ENCODE assay signal across 8 cellular contexts in genomic region chr5:132813599-132814440, GRCh38. TPM values are rescaled to one million over a fixed set of nuclear protein-coding genes. Genes with fewer than 3 reads are reported as not detected.
A peak's percentile ranks its signal among the peaks of the same experiment; 100 is the strongest.
DNase-seq lines count a peak whose midpoint lies in the region; ATAC-seq and TF ChIP-seq lines count a peak whose summit lies in the region.

No MANE protein-coding gene starts in this region.

- peak; percentile 56 for ATAC-seq in activated naive CD8-positive, alpha-beta T cell treated with anti-CD3 and anti-CD28 coated beads, Interleukin-2, amount 50 U/mL, for 24 hours
- ATAC-seq in GM21367 (IDR thresholded peaks at IDR 0.05; ENCODE audit: unreplicated experiment), result no peak

- no peaks in the 10 kb centered on the region for H3K9me3 Mint-ChIP-seq in activated naive CD8-positive, alpha-beta T cell treated with anti-CD3 and anti-CD28 coated beads, Interleukin-2, amount 50 U/mL, for 24 hours

- H3K36me3 ChIP-seq in BLaER1 treated with 17β-estradiol and CSF1 and Interleukin-3, amounts not matched to agents 10 nM and 100 nM, result no peaks in the 10 kb centered on the region
- no peaks in the 10 kb centered on the region for H3K36me3 ChIP-seq in spleen

- POLR2A ChIA-PET in HEK293T (lab: Yijun Ruan, JAX), result interaction anchor here (1.2 kb wide), 2 partner anchors 13 to 77 kb away, joined by 4 to 5 read pairs; partner anchors contain the start of gene KIF3A

- H3K4me3 ChIP-seq in BLaER1 treated with 17β-estradiol and CSF1 and Interleukin-3, amounts not matched to agents 10 nM and 100 nM, result peak overlapping the region; percentile 54 to 71 (median 60)
- H3K4me3 ChIP-seq in iPS-18c (ENCODE audit: insufficient read depth, low read depth, low read length) (peak overlapping the region; percentile 36; the same call in 1 of the 2 replicates), spleen (peak overlapping the region in 7 of 8 donors; percentile 22 to 65 (median 34))

- no peak overlapping the region for H3K4me3 Mint-ChIP-seq in activated naive CD8-positive, alpha-beta T cell treated with anti-CD3 and anti-CD28 coated beads, Interleukin-2, amount 50 U/mL, for 24 hours

- peak overlapping the region in 10 of 11 experiments; percentile 1 to 74 (median 40); a peak in 16 of 22 replicates for H3K9ac ChIP-seq in BLaER1 treated with 17β-estradiol and CSF1 and Interleukin-3, amounts not matched to agents 10 nM and 100 nM

- CTCF ChIA-PET in HEK293T (lab: Yijun Ruan, JAX), result interaction anchor here (0.7 to 1.2 kb wide), 2 partner anchors 38 to 59 kb away, joined by 3 to 6 read pairs; no protein-coding TSS in a partner anchor

- no peak for TF ChIP-seq POLR2A in spleen (IDR thresholded peaks at IDR 0.05)

- peak overlapping the region; percentile 91 to 99 (median 95) for H3K4me2 ChIP-seq in BLaER1 treated with 17β-estradiol and CSF1 and Interleukin-3, amounts not matched to agents 10 nM and 100 nM

- intact Hi-C loops in spleen (cut with DNase I; ENCODE audit: low total_unique reads), result loop anchor here (10.0 kb wide), 1 partner anchor 289 kb away; no protein-coding TSS in a partner anchor

- H3K27ac Mint-ChIP-seq in activated naive CD8-positive, alpha-beta T cell treated with anti-CD3 and anti-CD28 coated beads, Interleukin-2, amount 50 U/mL, for 24 hours, result no peak overlapping the region

- H3K4me1 Mint-ChIP-seq in activated naive CD8-positive, alpha-beta T cell treated with anti-CD3 and anti-CD28 coated beads, Interleukin-2, amount 50 U/mL, for 24 hours, result peaks cover 4% of the 10 kb centered on the region

- H3K27me3 Mint-ChIP-seq in activated naive CD8-positive, alpha-beta T cell treated with anti-CD3 and anti-CD28 coated beads, Interleukin-2, amount 50 U/mL, for 24 hours, result peaks cover 52% of the 10 kb centered on the region

- H3K27me3 ChIP-seq in BLaER1 treated with 17β-estradiol and CSF1 and Interleukin-3, amounts not matched to agents 10 nM and 100 nM, result peaks cover 51 to 91% (median 77%) of the 10 kb centered on the region in 11 experiments
- peaks cover 0 to 63% (median 49%) of the 10 kb centered on the region in 7 donors for H3K27me3 ChIP-seq in spleen (replicated peaks in 1 of 7)

- TF ChIP-seq CTCF in spleen (IDR thresholded peaks at IDR 0.05 in 8 of 11, conservative IDR thresholded peaks at IDR 0.05 in 3 of 11), result no peak

- 6 to 10% (median 8%) methylated on average over 27 to 99 of the region's 99 CpGs for WGBS in spleen, 5 donors

- DNase-seq in HEK293T (ENCODE audit: extremely low spot score) (peak; percentile 61), spleen (peak; percentile 74), NCI-H1694 treated with DMSO at 0.1 percent for 48 hours (lab: John Stamatoyannopoulos, UW) (no peak), HK-2 (ENCODE audit: unreplicated experiment) (no peak)
- no peak for DNase-seq in activated naive CD8-positive, alpha-beta T cell treated with anti-CD3 and anti-CD28 coated beads, Interleukin-2, amount 50 U/mL, for 24 hours

- H3K27ac ChIP-seq in BLaER1 treated with 17β-estradiol and CSF1 and Interleukin-3, amounts not matched to agents 10 nM and 100 nM, result no peak overlapping the region
- H3K27ac ChIP-seq in spleen, result no peak overlapping the region

- peaks cover 0 to 13% (median 11%) of the 10 kb centered on the region in 11 experiments; a peak in 18 of 22 replicates for H3K9me3 ChIP-seq in BLaER1 treated with 17β-estradiol and CSF1 and Interleukin-3, amounts not matched to agents 10 nM and 100 nM (replicated peaks in 1 of 11)
- H3K9me3 ChIP-seq in iPS-18c (ENCODE audit: control insufficient read depth, insufficient read depth, low read length) (peaks cover 7% of the 10 kb centered on the region), spleen (peaks cover 0 to 4% (median 0%) of the 10 kb centered on the region in 8 donors)

- H3K4me1 ChIP-seq in BLaER1 treated with 17β-estradiol and CSF1 and Interleukin-3, amounts not matched to agents 10 nM and 100 nM, result peaks cover 8 to 18% (median 13%) of the 10 kb centered on the region in 10 experiments; a peak in 18 of 20 replicates
- H3K4me1 ChIP-seq in spleen, result peaks cover 9 to 25% (median 19%) of the 10 kb centered on the region in 6 donors

- no peaks in the 10 kb centered on the region for H3K36me3 Mint-ChIP-seq in activated naive CD8-positive, alpha-beta T cell treated with anti-CD3 and anti-CD28 coated beads, Interleukin-2, amount 50 U/mL, for 24 hours (ENCODE audit: low read depth)

- peaks cover 0 to 19% (median 0%) of the 10 kb centered on the region in 11 experiments; a peak in 6 of 22 replicates for H4K20me1 ChIP-seq in BLaER1 treated with 17β-estradiol and CSF1 and Interleukin-3, amounts not matched to agents 10 nM and 100 nM

TF ChIP-seq in HEK293T, 16 proteins besides CTCF, POLR2A, EP300 and RAD21:
- no peak for TF ChIP-seq ARNT (IDR thresholded peaks at IDR 0.05)
- TF ChIP-seq L3MBTL2 (conservative IDR thresholded peaks at IDR 0.05), result peak; percentile 71
- TF ChIP-seq ZNF384 (IDR thresholded peaks at IDR 0.05), result no peak
- TF ChIP-seq CTBP1 (IDR thresholded peaks at IDR 0.05; ENCODE audit: borderline replicate concordance), result no peak
- no peak for TF ChIP-seq FOXK2 (IDR thresholded peaks at IDR 0.05)
- TF ChIP-seq SP1 (IDR thresholded peaks at IDR 0.05), result no peak
- no peak for TF ChIP-seq LEF1 (IDR thresholded peaks at IDR 0.05; ENCODE audit: borderline replicate concordance)
- no peak for TF ChIP-seq FOXM1 (IDR thresholded peaks at IDR 0.05; ENCODE audit: borderline replicate concordance)
- TF ChIP-seq, protein P1, sequence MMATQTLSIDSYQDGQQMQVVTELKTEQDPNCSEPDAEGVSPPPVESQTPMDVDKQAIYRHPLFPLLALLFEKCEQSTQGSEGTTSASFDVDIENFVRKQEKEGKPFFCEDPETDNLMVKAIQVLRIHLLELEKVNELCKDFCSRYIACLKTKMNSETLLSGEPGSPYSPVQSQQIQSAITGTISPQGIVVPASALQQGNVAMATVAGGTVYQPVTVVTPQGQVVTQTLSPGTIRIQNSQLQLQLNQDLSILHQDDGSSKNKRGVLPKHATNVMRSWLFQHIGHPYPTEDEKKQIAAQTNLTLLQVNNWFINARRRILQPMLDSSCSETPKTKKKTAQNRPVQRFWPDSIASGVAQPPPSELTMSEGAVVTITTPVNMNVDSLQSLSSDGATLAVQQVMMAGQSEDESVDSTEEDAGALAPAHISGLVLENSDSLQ (IDR thresholded peaks at IDR 0.05), result no peak

RNA-seq across cellular contexts. Expression of gene SOWAHA, which starts 0.7 kb away (rescaled TPM):
- not detected for total RNA-seq in spleen
- polyA plus RNA-seq in spleen, result under 1 TPM; 0.03 to 0.56 (median 0.24) TPM

RNA-seq across cellular contexts. Expression of gene SHROOM1, which starts 16.6 kb away (rescaled TPM):
- 10 to 100 TPM in 2 of 7 donors, 1 to 10 TPM in 5; 1.8 to 26.1 (median 4.0) TPM for total RNA-seq in spleen
- polyA plus RNA-seq in spleen, result 1 to 10 TPM; 1.1 to 2.8 (median 1.4) TPM

RNA-seq across cellular contexts. Expression of gene SEPTIN8, which starts 36.8 kb away (rescaled TPM):
- total RNA-seq in spleen, result 10 to 100 TPM; 11.5 to 29.8 (median 19.8) TPM
- polyA plus RNA-seq in spleen, result 10 to 100 TPM in 1 of 3 donors, 1 to 10 TPM in 2; 6.1 to 13.3 (median 7.5) TPM

RNA-seq across cellular contexts. Expression of gene GDF9, which starts 52.4 kb away (rescaled TPM):
- under 1 TPM in 4 of 7 donors, not detected in 3; 0.17 to 0.40 (median 0.34) TPM for total RNA-seq in spleen
- under 1 TPM; 0.29 to 0.59 (median 0.56) TPM for polyA plus RNA-seq in spleen

RNA-seq across cellular contexts. Expression of gene UQCRQ, which starts 52.6 kb away (rescaled TPM):
- 100 to 1,000 TPM in 4 of 7 donors, 10 to 100 TPM in 3; 59.6 to 176 (median 159) TPM for total RNA-seq in spleen
- 100 to 1,000 TPM; 175 to 266 (median 192) TPM for polyA plus RNA-seq in spleen

Comparison
In these comparisons a context has a peak if more than half of its experiments do, and no peak if none do; other contexts are left out.
1. DNase-seq: peak in HEK293T (single experiment) and spleen (single experiment); none in activated naive CD8-positive, alpha-beta T cell treated with anti-CD3 and anti-CD28 coated beads, Interleukin-2, amount 50 U/mL, for 24 hours (single experiment), NCI-H1694 treated with DMSO at 0.1 percent for 48 hours (single experiment) and HK-2 (single experiment).
2. Peak in every context shown above with its lines, with median percentiles within 50 percentile points of each other: H3K4me3 ChIP-seq.